31 cellular contexts compared by ENCODE assay signal in the genomic region with DNA sequence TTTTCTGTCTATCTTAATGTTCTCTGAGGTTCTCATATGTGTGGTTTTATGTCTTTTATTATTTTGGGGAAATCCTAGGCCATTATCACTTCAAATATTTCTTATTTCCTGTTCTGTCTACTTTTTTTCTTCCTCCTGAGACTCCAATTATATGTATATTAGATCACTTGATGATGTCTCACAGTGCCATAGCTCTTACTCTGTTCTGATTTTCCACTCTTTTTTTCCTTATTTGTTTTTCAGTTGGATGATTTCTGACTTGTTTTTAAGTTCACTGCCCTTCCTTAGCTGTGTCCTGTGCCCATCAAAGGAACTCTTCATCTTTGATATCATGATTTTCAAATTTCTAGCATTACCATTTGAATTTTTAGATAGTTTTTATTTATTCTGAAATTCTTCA. TPM values are rescaled to one million over a fixed set of nuclear protein-coding genes. Genes with fewer than 3 reads are reported as not detected.
"Had no signal": no experiment of that assay in that cellular context is flagged by ENCODE, and none has a peak within 500 bp of the region (broad histone marks: within the 10 kb centered on the region; RNA-seq: fewer than 3 reads in every experiment).

No MANE protein-coding gene starts in this region.

- H3K4me3 ChIP-seq: adrenal gland, MG63 had no signal

- H3K36me3 ChIP-seq: MG63 had no signal

- H3K4me1 ChIP-seq: adrenal gland had no signal

- DNase-seq: activated CD4-positive, alpha-beta T cell treated with anti-CD3 and anti-CD28 coated beads, Interleukin-2, amount 10 ng/mL, durations not matched to agents 24 days and 14 days; activated CD4-positive, alpha-beta T cell treated with anti-CD3 and anti-CD28 coated beads, Interleukin-2, amount 50 U/mL, for 4 hours; activated CD8-positive, alpha-beta T cell treated with anti-CD3 and anti-CD28 coated beads for 36 hours; activated gamma-delta T cell treated with Interleukin-2 at 50 U/mL for 16 hours; activated naive CD4-positive, alpha-beta T cell treated with anti-CD3 and anti-CD28 coated beads for 36 hours; activated T-cell treated with anti-CD3 and anti-CD28 coated beads, Interleukin-2, amount 50 U/mL, for 24 hours; adrenal gland; caudate nucleus; cerebellar nuclear complex; Kasumi-1; KG1; MG63; NCI-H1048; NCI-H1105 treated with DMSO at 0.1 percent for 48 hours; NCI-H1436; NCI-H1694; NCI-H1930; NCI-H2081 treated with DMSO at 0.1 percent for 48 hours; NCI-H345; NCI-H524 treated with DMSO at 0.1 percent for 48 hours; SIG-M5; T1000 had no signal

- H3K27ac ChIP-seq: adrenal gland, RWPE1 had no signal

- H3K27me3 ChIP-seq: adrenal gland, MG63 had no signal

- ATAC-seq: activated CD8-positive, alpha-beta T cell treated with anti-CD3 and anti-CD28 coated beads for 36 hours; activated naive CD4-positive, alpha-beta T cell treated with anti-CD3 and anti-CD28 coated beads, Interleukin-2, amount 50 U/mL, for 72 hours; Panc1; Right ventricle myocardium inferior had no signal

- H3K9me3 ChIP-seq: adrenal gland had no signal

RNA-seq across cellular contexts. Expression of a gene that starts 24.2 kb away (rescaled TPM):
- total RNA-seq: activated CD8-positive, alpha-beta T cell treated with anti-CD3 and anti-CD28 coated beads for 36 hours; activated naive CD4-positive, alpha-beta T cell treated with anti-CD3 and anti-CD28 coated beads, Interleukin-2, amount 50 U/mL, for 72 hours; T-helper 1 cell treated with Interleukin-12 subunit alpha and Interleukin-12 subunit beta and Interleukin-4 antibody, amounts not matched to agents 30 ng/mL and 1 ng/mL, for 36 hours; T-helper 2 cell treated with Interferon-gamma antibody and Interleukin-4, amounts not matched to agents 100 ng/mL and 5 ng/mL, for 36 hours had no signal

RNA-seq across cellular contexts. Expression of a gene that starts 27.5 kb away (rescaled TPM):
- total RNA-seq: activated CD4-positive, alpha-beta T cell treated with anti-CD3 and anti-CD28 coated beads, Interleukin-2, amount 10 ng/mL, durations not matched to agents 24 days and 14 days; activated CD8-positive, alpha-beta T cell treated with anti-CD3 and anti-CD28 coated beads for 36 hours; astrocyte; bronchial epithelial cell; NCI-H460; T-helper 1 cell treated with Interleukin-12 subunit alpha and Interleukin-12 subunit beta and Interleukin-4 antibody, amounts not matched to agents 30 ng/mL and 1 ng/mL, for 36 hours; T-helper 2 cell treated with Interferon-gamma antibody and Interleukin-4, amounts not matched to agents 100 ng/mL and 5 ng/mL, for 36 hours had no signal
